In the genomic region with DNA sequence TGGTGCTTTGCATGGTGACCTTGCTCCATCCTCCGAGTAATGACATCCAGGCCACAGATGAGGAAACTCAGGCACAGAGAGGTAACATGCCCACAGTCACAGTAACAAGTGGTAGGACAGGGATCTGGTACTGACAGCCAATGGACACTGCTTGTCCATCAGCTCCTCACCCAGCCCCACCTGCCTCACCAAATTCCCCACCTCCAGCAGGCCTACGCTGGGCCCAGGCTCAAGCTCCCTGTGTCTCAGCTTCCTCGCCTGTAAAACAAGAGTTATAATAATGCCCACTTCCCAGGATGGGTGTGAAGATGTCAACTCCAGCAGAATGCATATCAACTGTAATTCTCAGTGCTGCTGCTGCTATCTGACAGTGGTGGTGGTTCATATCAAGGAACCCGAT, we compare ENCODE assay signal across 35 cellular contexts.
"Had no signal": no experiment of that assay in that cellular context is flagged by ENCODE, and none has a peak within 500 bp of the region (broad histone marks: within the 10 kb centered on the region; RNA-seq: fewer than 3 reads in every experiment).

No MANE protein-coding gene starts in this region.

- H3K4me1 ChIP-seq: body of pancreas, breast epithelium had no signal

- DNase-seq: activated B cell treated with CpG ODN at 0.5 μM for 24 hours; activated CD4-positive, alpha-beta memory T cell treated with anti-CD3 and anti-CD28 coated beads, Interleukin-2, amount 10 ng/mL, durations not matched to agents 7 days and 5 days; activated CD4-positive, alpha-beta T cell treated with anti-CD3 and anti-CD28 coated beads for 4 hours; activated CD4-positive, alpha-beta T cell treated with anti-CD3 and anti-CD28 coated beads, Interleukin-2, amount 10 ng/mL, durations not matched to agents 24 days and 14 days; activated CD4-positive, alpha-beta T cell treated with anti-CD3 and anti-CD28 coated beads, Interleukin-2, amount 50 U/mL, for 1 hour; activated CD4-positive, alpha-beta T cell treated with anti-CD3 and anti-CD28 coated beads, Interleukin-2, amount 50 U/mL, for 48 hours; activated CD4-positive, CD25-positive, alpha-beta regulatory T cell treated with anti-CD3 and anti-CD28 coated beads, Interleukin-2, amount 50 U/mL, for 72 hours; activated CD8-positive, alpha-beta memory T cell treated with anti-CD3 and anti-CD28 coated beads for 24 hours; activated CD8-positive, alpha-beta memory T cell treated with anti-CD3 and anti-CD28 coated beads, Interleukin-2, amount 10 ng/mL, durations not matched to agents 7 days and 5 days; activated CD8-positive, alpha-beta memory T cell treated with anti-CD3 and anti-CD28 coated beads, Interleukin-2, amount 50 U/mL, for 48 hours; activated CD8-positive, alpha-beta T cell treated with anti-CD3 and anti-CD28 coated beads, Interleukin-2, amount 10 ng/mL, durations not matched to agents 7 days and 5 days; activated effector memory CD4-positive, alpha-beta T cell treated with Interleukin-2 at 50 U/mL for 16 hours; activated gamma-delta T cell; activated naive CD4-positive, alpha-beta T cell treated with anti-CD3 and anti-CD28 coated beads, Interleukin-2, amount 10 ng/mL, durations not matched to agents 7 days and 5 days; activated naive CD4-positive, alpha-beta T cell treated with Interleukin-2 at 50 U/mL for 16 hours; activated naive CD8-positive, alpha-beta T cell treated with anti-CD3 and anti-CD28 coated beads, Interleukin-2, amount 10 ng/mL, durations not matched to agents 7 days and 5 days; activated naive CD8-positive, alpha-beta T cell treated with anti-CD3 and anti-CD28 coated beads, Interleukin-2, amount 50 U/mL, for 24 hours; activated T-cell treated with anti-CD3 and anti-CD28 coated beads, Interleukin-2, amount 50 U/mL, for 24 hours; activated T-cell treated with anti-CD3 and anti-CD28 coated beads, Interleukin-2, amount 50 U/mL, for 48 hours; amygdala; anterior cingulate cortex; body of pancreas; brain microvascular endothelial cell; central memory CD4-positive, alpha-beta T cell; SW 1271; T-helper 1 cell; T-helper 2 cell; T-helper 9 cell had no signal

- ATAC-seq: activated CD8-positive, alpha-beta memory T cell treated with anti-CD3 and anti-CD28 coated beads, Interleukin-2, amount 10 ng/mL, durations not matched to agents 7 days and 5 days; activated CD8-positive, alpha-beta T cell treated with anti-CD3 and anti-CD28 coated beads, Interleukin-2, amount 10 ng/mL, durations not matched to agents 7 days and 5 days; activated naive CD8-positive, alpha-beta T cell treated with anti-CD3 and anti-CD28 coated beads, Interleukin-2, amount 50 U/mL, for 24 hours; body of pancreas had no signal

- H3K27ac Mint-ChIP-seq: activated B cell treated with CpG ODN at 0.5 μM for 24 hours; activated CD4-positive, alpha-beta memory T cell treated with anti-CD3 and anti-CD28 coated beads, Interleukin-2, amount 10 ng/mL, durations not matched to agents 7 days and 5 days; activated CD4-positive, alpha-beta T cell treated with anti-CD3 and anti-CD28 coated beads, Interleukin-2, amount 10 ng/mL, durations not matched to agents 24 days and 14 days; activated CD8-positive, alpha-beta memory T cell treated with anti-CD3 and anti-CD28 coated beads, Interleukin-2, amount 10 ng/mL, durations not matched to agents 7 days and 5 days; activated CD8-positive, alpha-beta T cell treated with anti-CD3 and anti-CD28 coated beads, Interleukin-2, amount 10 ng/mL, durations not matched to agents 7 days and 5 days; activated naive CD4-positive, alpha-beta T cell treated with anti-CD3 and anti-CD28 coated beads, Interleukin-2, amount 10 ng/mL, durations not matched to agents 7 days and 5 days; activated naive CD4-positive, alpha-beta T cell treated with anti-CD3 and anti-CD28 coated beads, Interleukin-2, amount 50 U/mL, for 24 hours; activated naive CD8-positive, alpha-beta T cell; activated naive CD8-positive, alpha-beta T cell treated with anti-CD3 and anti-CD28 coated beads, Interleukin-2, amount 10 ng/mL, durations not matched to agents 7 days and 5 days; activated naive CD8-positive, alpha-beta T cell treated with anti-CD3 and anti-CD28 coated beads, Interleukin-2, amount 50 U/mL, for 24 hours; activated T-cell treated with anti-CD3 and anti-CD28 coated beads, Interleukin-2, amount 50 U/mL, for 24 hours; activated T-helper 2 cell treated with anti-CD3 and anti-CD28 coated beads, Interferon-gamma antibody, Interleukin-2, Interleukin-4, amounts not matched to agents 10 μg/mL and 5 μg/mL and 100 μg/mL, durations not matched to agents 14 hours and 24 hours and 36 hours; T-helper 1 cell treated with Interleukin-12 subunit alpha and Interleukin-12 subunit beta and Interleukin-4 antibody, amounts not matched to agents 30 μg/mL and 1 μg/mL, for 36 hours; T-helper 2 cell treated with Interferon-gamma antibody and Interleukin-4, amounts not matched to agents 5 μg/mL and 100 μg/mL, for 36 hours had no signal

- H3K36me3 Mint-ChIP-seq: activated CD8-positive, alpha-beta memory T cell treated with anti-CD3 and anti-CD28 coated beads, Interleukin-2, amount 10 ng/mL, durations not matched to agents 7 days and 5 days; activated naive CD4-positive, alpha-beta T cell treated with anti-CD3 and anti-CD28 coated beads, Interleukin-2, amount 10 ng/mL, durations not matched to agents 7 days and 5 days; activated naive CD4-positive, alpha-beta T cell treated with anti-CD3 and anti-CD28 coated beads, Interleukin-2, amount 50 U/mL, for 24 hours; activated naive CD8-positive, alpha-beta T cell; activated naive CD8-positive, alpha-beta T cell treated with anti-CD3 and anti-CD28 coated beads, Interleukin-2, amount 10 ng/mL, durations not matched to agents 7 days and 5 days had no signal

- H3K36me3 ChIP-seq: brain microvascular endothelial cell, breast epithelium had no signal

- H3K4me3 ChIP-seq: body of pancreas, breast epithelium had no signal

- H3K9me3 Mint-ChIP-seq: activated CD4-positive, alpha-beta memory T cell treated with anti-CD3 and anti-CD28 coated beads, Interleukin-2, amount 10 ng/mL, durations not matched to agents 7 days and 5 days; activated CD4-positive, alpha-beta T cell treated with anti-CD3 and anti-CD28 coated beads, Interleukin-2, amount 10 ng/mL, durations not matched to agents 24 days and 14 days; activated naive CD4-positive, alpha-beta T cell treated with anti-CD3 and anti-CD28 coated beads, Interleukin-2, amount 10 ng/mL, durations not matched to agents 7 days and 5 days; activated naive CD4-positive, alpha-beta T cell treated with anti-CD3 and anti-CD28 coated beads, Interleukin-2, amount 50 U/mL, for 24 hours; activated T-helper 2 cell treated with anti-CD3 and anti-CD28 coated beads, Interferon-gamma antibody, Interleukin-2, Interleukin-4, amounts not matched to agents 10 μg/mL and 5 μg/mL and 100 μg/mL, durations not matched to agents 14 hours and 24 hours and 36 hours; T-helper 1 cell treated with Interleukin-12 subunit alpha and Interleukin-12 subunit beta and Interleukin-4 antibody, amounts not matched to agents 30 μg/mL and 1 μg/mL, for 36 hours; T-helper 2 cell treated with Interferon-gamma antibody and Interleukin-4, amounts not matched to agents 5 μg/mL and 100 μg/mL, for 36 hours had no signal

- H3K27ac ChIP-seq: body of pancreas, brain microvascular endothelial cell, breast epithelium, VCaP had no signal

- H3K27me3 ChIP-seq: body of pancreas, brain microvascular endothelial cell, breast epithelium had no signal

- H3K4me3 Mint-ChIP-seq: activated B cell treated with CpG ODN at 0.5 μM for 24 hours; activated CD4-positive, alpha-beta memory T cell treated with anti-CD3 and anti-CD28 coated beads, Interleukin-2, amount 10 ng/mL, durations not matched to agents 7 days and 5 days; activated CD4-positive, alpha-beta T cell treated with anti-CD3 and anti-CD28 coated beads, Interleukin-2, amount 10 ng/mL, durations not matched to agents 24 days and 14 days; activated CD8-positive, alpha-beta memory T cell treated with anti-CD3 and anti-CD28 coated beads, Interleukin-2, amount 10 ng/mL, durations not matched to agents 7 days and 5 days; activated CD8-positive, alpha-beta T cell treated with anti-CD3 and anti-CD28 coated beads, Interleukin-2, amount 10 ng/mL, durations not matched to agents 7 days and 5 days; activated naive CD4-positive, alpha-beta T cell treated with anti-CD3 and anti-CD28 coated beads, Interleukin-2, amount 10 ng/mL, durations not matched to agents 7 days and 5 days; activated naive CD4-positive, alpha-beta T cell treated with anti-CD3 and anti-CD28 coated beads, Interleukin-2, amount 50 U/mL, for 24 hours; activated naive CD8-positive, alpha-beta T cell; activated naive CD8-positive, alpha-beta T cell treated with anti-CD3 and anti-CD28 coated beads, Interleukin-2, amount 10 ng/mL, durations not matched to agents 7 days and 5 days; activated naive CD8-positive, alpha-beta T cell treated with anti-CD3 and anti-CD28 coated beads, Interleukin-2, amount 50 U/mL, for 24 hours; activated T-cell treated with anti-CD3 and anti-CD28 coated beads, Interleukin-2, amount 50 U/mL, for 24 hours; T-helper 1 cell treated with Interleukin-12 subunit alpha and Interleukin-12 subunit beta and Interleukin-4 antibody, amounts not matched to agents 30 μg/mL and 1 μg/mL, for 36 hours; T-helper 2 cell treated with Interferon-gamma antibody and Interleukin-4, amounts not matched to agents 5 μg/mL and 100 μg/mL, for 36 hours had no signal

- H3K27me3 Mint-ChIP-seq: activated B cell treated with CpG ODN at 0.5 μM for 24 hours; activated CD4-positive, alpha-beta memory T cell treated with anti-CD3 and anti-CD28 coated beads, Interleukin-2, amount 10 ng/mL, durations not matched to agents 7 days and 5 days; activated CD4-positive, alpha-beta T cell treated with anti-CD3 and anti-CD28 coated beads, Interleukin-2, amount 10 ng/mL, durations not matched to agents 24 days and 14 days; activated CD8-positive, alpha-beta memory T cell treated with anti-CD3 and anti-CD28 coated beads, Interleukin-2, amount 10 ng/mL, durations not matched to agents 7 days and 5 days; activated naive CD4-positive, alpha-beta T cell treated with anti-CD3 and anti-CD28 coated beads, Interleukin-2, amount 10 ng/mL, durations not matched to agents 7 days and 5 days; activated naive CD4-positive, alpha-beta T cell treated with anti-CD3 and anti-CD28 coated beads, Interleukin-2, amount 50 U/mL, for 24 hours; activated naive CD8-positive, alpha-beta T cell; activated naive CD8-positive, alpha-beta T cell treated with anti-CD3 and anti-CD28 coated beads, Interleukin-2, amount 10 ng/mL, durations not matched to agents 7 days and 5 days; activated naive CD8-positive, alpha-beta T cell treated with anti-CD3 and anti-CD28 coated beads, Interleukin-2, amount 50 U/mL, for 24 hours; activated T-cell treated with anti-CD3 and anti-CD28 coated beads, Interleukin-2, amount 50 U/mL, for 24 hours had no signal

- H3K4me1 Mint-ChIP-seq: activated B cell treated with CpG ODN at 0.5 μM for 24 hours; activated CD4-positive, alpha-beta memory T cell treated with anti-CD3 and anti-CD28 coated beads, Interleukin-2, amount 10 ng/mL, durations not matched to agents 7 days and 5 days; activated CD4-positive, alpha-beta T cell treated with anti-CD3 and anti-CD28 coated beads, Interleukin-2, amount 10 ng/mL, durations not matched to agents 24 days and 14 days; activated CD8-positive, alpha-beta memory T cell treated with anti-CD3 and anti-CD28 coated beads, Interleukin-2, amount 10 ng/mL, durations not matched to agents 7 days and 5 days; activated naive CD4-positive, alpha-beta T cell treated with anti-CD3 and anti-CD28 coated beads, Interleukin-2, amount 10 ng/mL, durations not matched to agents 7 days and 5 days; activated naive CD4-positive, alpha-beta T cell treated with anti-CD3 and anti-CD28 coated beads, Interleukin-2, amount 50 U/mL, for 24 hours; activated naive CD8-positive, alpha-beta T cell treated with anti-CD3 and anti-CD28 coated beads, Interleukin-2, amount 10 ng/mL, durations not matched to agents 7 days and 5 days; activated naive CD8-positive, alpha-beta T cell treated with anti-CD3 and anti-CD28 coated beads, Interleukin-2, amount 50 U/mL, for 24 hours had no signal
